In genomic region chr3:143972495-143973351, GRCh38 we compare ENCODE assay signal across 1 cellular context.
TF ChIP-seq lines count a peak whose summit lies in the region.

No MANE protein-coding gene starts in this region.

TF ChIP-seq in HepG2, 621 proteins besides CTCF, POLR2A, EP300 and RAD21 (continued from another document and continues in another):
- no peak for TF ChIP-seq E2F5 (CRISPR knock-in tag; conservative IDR thresholded peaks at IDR 0.05)
- TF ChIP-seq, protein P1, sequence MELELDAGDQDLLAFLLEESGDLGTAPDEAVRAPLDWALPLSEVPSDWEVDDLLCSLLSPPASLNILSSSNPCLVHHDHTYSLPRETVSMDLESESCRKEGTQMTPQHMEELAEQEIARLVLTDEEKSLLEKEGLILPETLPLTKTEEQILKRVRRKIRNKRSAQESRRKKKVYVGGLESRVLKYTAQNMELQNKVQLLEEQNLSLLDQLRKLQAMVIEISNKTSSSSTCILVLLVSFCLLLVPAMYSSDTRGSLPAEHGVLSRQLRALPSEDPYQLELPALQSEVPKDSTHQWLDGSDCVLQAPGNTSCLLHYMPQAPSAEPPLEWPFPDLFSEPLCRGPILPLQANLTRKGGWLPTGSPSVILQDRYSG (CRISPR knock-in tag; IDR thresholded peaks at IDR 0.05), result no peak
- peak; percentile 37; the same call in 1 of the 2 replicates for TF ChIP-seq NFKB2 (CRISPR knock-in tag; IDR thresholded peaks at IDR 0.05; ENCODE audit: borderline replicate concordance)
- TF ChIP-seq HDAC1 (CRISPR knock-in tag; IDR thresholded peaks at IDR 0.05), result no peak; the same call in 1 of the 2 replicates
- TF ChIP-seq SNAPC2 (CRISPR knock-in tag; IDR thresholded peaks at IDR 0.05), result no peak
- TF ChIP-seq ZNF136 (CRISPR knock-in tag; IDR thresholded peaks at IDR 0.05; ENCODE audit: low read depth), result no peak
- TF ChIP-seq FOXA1 (IDR thresholded peaks at IDR 0.05), result no peak
- no peak for TF ChIP-seq FOXA1 (CRISPR knock-in tag; IDR thresholded peaks at IDR 0.05)
- peak; percentile 69; the same call in 1 of the 2 replicates for TF ChIP-seq ZNF607 (CRISPR knock-in tag; IDR thresholded peaks at IDR 0.05; ENCODE audit: borderline replicate concordance)
- TF ChIP-seq ZXDC (CRISPR knock-in tag; IDR thresholded peaks at IDR 0.05), result no peak
- TF ChIP-seq, protein P2, sequence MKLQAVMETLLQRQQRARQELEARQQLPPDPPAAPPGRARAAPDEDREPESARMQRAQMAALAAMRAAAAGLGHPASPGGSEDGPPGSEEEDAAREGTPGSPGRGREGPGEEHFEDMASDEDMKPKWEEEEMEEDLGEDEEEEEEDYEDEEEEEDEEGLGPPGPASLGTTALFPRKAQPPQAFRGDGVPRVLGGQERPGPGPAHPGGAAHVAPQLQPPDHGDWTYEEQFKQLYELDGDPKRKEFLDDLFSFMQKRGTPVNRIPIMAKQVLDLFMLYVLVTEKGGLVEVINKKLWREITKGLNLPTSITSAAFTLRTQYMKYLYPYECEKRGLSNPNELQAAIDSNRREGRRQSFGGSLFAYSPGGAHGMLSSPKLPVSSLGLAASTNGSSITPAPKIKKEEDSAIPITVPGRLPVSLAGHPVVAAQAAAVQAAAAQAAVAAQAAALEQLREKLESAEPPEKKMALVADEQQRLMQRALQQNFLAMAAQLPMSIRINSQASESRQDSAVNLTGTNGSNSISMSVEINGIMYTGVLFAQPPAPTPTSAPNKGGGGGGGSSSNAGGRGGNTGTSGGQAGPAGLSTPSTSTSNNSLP (IDR thresholded peaks at IDR 0.05; ENCODE audit: low read depth, low read length), result no peak
- TF ChIP-seq, protein P3, sequence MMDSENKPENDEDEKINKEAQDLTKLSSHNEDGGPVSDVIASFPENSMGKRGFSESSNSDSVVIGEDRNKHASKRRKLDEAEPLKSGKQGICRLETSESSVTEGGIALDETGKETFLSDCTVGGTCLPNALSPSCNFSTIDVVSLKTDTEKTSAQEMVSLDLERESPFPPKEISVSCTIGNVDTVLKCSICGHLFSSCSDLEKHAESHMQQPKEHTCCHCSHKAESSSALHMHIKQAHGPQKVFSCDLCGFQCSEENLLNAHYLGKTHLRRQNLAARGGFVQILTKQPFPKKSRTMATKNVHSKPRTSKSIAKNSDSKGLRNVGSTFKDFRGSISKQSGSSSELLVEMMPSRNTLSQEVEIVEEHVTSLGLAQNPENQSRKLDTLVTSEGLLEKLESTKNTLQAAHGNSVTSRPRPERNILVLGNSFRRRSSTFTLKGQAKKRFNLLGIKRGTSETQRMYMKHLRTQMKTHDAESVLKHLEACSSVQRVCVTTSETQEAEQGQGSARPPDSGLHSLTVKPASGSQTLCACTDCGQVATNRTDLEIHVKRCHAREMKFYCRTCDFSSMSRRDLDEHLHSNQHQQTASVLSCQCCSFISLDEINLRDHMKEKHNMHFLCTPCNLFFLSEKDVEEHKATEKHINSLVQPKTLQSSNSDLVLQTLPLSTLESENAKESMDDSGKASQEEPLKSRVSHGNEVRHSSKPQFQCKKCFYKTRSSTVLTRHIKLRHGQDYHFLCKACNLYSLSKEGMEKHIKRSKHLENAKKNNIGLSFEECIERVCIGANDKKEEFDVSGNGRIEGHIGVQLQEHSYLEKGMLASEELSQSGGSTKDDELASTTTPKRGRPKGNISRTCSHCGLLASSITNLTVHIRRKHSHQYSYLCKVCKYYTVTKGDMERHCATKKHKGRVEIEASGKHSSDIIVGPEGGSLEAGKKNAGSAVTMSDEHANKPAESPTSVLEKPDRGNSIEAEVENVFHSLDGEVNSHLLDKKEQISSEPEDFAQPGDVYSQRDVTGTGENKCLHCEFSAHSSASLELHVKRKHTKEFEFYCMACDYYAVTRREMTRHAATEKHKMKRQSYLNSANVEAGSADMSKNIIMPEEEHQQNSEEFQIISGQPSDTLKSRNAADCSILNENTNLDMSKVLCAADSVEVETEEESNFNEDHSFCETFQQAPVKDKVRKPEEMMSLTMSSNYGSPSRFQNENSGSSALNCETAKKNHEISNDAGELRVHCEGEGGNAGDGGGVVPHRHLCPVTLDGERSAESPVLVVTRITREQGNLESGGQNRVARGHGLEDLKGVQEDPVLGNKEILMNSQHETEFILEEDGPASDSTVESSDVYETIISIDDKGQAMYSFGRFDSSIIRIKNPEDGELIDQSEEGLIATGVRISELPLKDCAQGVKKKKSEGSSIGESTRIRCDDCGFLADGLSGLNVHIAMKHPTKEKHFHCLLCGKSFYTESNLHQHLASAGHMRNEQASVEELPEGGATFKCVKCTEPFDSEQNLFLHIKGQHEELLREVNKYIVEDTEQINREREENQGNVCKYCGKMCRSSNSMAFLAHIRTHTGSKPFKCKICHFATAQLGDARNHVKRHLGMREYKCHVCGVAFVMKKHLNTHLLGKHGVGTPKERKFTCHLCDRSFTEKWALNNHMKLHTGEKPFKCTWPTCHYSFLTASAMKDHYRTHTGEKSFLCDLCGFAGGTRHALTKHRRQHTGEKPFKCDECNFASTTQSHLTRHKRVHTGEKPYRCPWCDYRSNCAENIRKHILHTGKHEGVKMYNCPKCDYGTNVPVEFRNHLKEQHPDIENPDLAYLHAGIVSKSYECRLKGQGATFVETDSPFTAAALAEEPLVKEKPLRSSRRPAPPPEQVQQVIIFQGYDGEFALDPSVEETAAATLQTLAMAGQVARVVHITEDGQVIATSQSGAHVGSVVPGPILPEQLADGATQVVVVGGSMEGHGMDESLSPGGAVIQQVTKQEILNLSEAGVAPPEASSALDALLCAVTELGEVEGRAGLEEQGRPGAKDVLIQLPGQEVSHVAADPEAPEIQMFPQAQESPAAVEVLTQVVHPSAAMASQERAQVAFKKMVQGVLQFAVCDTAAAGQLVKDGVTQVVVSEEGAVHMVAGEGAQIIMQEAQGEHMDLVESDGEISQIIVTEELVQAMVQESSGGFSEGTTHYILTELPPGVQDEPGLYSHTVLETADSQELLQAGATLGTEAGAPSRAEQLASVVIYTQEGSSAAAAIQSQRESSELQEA (CRISPR knock-in tag; IDR thresholded peaks at IDR 0.05; ENCODE audit: not compliant biosample characterization), result peak; percentile 8
- TF ChIP-seq GATAD1 (CRISPR knock-in tag; IDR thresholded peaks at IDR 0.05), result no peak
- TF ChIP-seq ATF4 (CRISPR knock-in tag; IDR thresholded peaks at IDR 0.05), result no peak
- no peak for TF ChIP-seq CHCHD3 (CRISPR knock-in tag; IDR thresholded peaks at IDR 0.05)
- TF ChIP-seq RFX1 (IDR thresholded peaks at IDR 0.05), result no peak
- TF ChIP-seq, protein P4, sequence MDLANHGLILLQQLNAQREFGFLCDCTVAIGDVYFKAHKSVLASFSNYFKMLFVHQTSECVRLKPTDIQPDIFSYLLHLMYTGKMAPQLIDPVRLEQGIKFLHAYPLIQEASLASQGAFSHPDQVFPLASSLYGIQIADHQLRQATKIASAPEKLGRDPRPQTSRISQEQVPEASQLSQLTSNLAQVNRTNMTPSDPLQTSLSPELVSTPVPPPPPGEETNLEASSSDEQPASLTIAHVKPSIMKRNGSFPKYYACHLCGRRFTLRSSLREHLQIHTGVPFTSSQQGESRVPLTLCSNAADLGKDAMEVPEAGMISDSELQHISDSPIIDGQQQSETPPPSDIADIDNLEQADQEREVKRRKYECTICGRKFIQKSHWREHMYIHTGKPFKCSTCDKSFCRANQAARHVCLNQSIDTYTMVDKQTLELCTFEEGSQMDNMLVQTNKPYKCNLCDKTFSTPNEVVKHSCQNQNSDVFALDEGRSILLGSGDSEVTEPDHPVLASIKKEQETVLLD (CRISPR knock-in tag; IDR thresholded peaks at IDR 0.05; ENCODE audit: low read depth), result no peak
- no peak for TF ChIP-seq ZNF512 (CRISPR knock-in tag; IDR thresholded peaks at IDR 0.05)
- no peak; the same call in 1 of the 2 replicates for TF ChIP-seq HINFP (CRISPR knock-in tag; IDR thresholded peaks at IDR 0.05; ENCODE audit: low read depth)
- no peak for TF ChIP-seq ZNF850 (CRISPR knock-in tag; conservative IDR thresholded peaks at IDR 0.05)
- TF ChIP-seq, protein P5, sequence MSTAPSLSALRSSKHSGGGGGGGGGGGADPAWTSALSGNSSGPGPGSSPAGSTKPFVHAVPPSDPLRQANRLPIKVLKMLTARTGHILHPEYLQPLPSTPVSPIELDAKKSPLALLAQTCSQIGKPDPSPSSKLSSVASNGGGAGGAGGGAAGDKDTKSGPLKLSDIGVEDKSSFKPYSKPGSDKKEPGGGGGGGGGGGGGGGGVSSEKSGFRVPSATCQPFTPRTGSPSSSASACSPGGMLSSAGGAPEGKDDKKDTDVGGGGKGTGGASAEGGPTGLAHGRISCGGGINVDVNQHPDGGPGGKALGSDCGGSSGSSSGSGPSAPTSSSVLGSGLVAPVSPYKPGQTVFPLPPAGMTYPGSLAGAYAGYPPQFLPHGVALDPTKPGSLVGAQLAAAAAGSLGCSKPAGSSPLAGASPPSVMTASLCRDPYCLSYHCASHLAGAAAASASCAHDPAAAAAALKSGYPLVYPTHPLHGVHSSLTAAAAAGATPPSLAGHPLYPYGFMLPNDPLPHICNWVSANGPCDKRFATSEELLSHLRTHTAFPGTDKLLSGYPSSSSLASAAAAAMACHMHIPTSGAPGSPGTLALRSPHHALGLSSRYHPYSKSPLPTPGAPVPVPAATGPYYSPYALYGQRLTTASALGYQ (CRISPR knock-in tag; IDR thresholded peaks at IDR 0.05), result no peak
- peak; percentile 29; the same call in 1 of the 2 replicates for TF ChIP-seq MED1 (CRISPR knock-in tag; IDR thresholded peaks at IDR 0.05)
- no peak for TF ChIP-seq SMAD9 (CRISPR knock-in tag; IDR thresholded peaks at IDR 0.05)
- no peak for TF ChIP-seq CEBPB (IDR thresholded peaks at IDR 0.05; ENCODE audit: borderline replicate concordance, low read depth, low read length)
- no peak for TF ChIP-seq MLX (CRISPR knock-in tag; IDR thresholded peaks at IDR 0.05)
- no peak for TF ChIP-seq ZNF343 (CRISPR knock-in tag; IDR thresholded peaks at IDR 0.05)
- TF ChIP-seq ZNF510 (CRISPR knock-in tag; IDR thresholded peaks at IDR 0.05; ENCODE audit: low read depth), result no peak
- no peak for TF ChIP-seq DDIT3 (CRISPR knock-in tag; IDR thresholded peaks at IDR 0.05)
- no peak for TF ChIP-seq NR2F6 (IDR thresholded peaks at IDR 0.05)
- 0 out of 2 replicates have a peak, but pooled peaks have one; percentile 23 for TF ChIP-seq NR2F6 (CRISPR knock-in tag; IDR thresholded peaks at IDR 0.05)
- no peak for TF ChIP-seq ERF (CRISPR knock-in tag; IDR thresholded peaks at IDR 0.05)
- no peak for TF ChIP-seq SOX13 (IDR thresholded peaks at IDR 0.05)
- TF ChIP-seq SOX13 (CRISPR knock-in tag; conservative IDR thresholded peaks at IDR 0.05 in 1 of 2, IDR thresholded peaks at IDR 0.05 in 1 of 2), result no peak
- no peak for TF ChIP-seq NONO (IDR thresholded peaks at IDR 0.05)
- TF ChIP-seq NONO (CRISPR knock-in tag; conservative IDR thresholded peaks at IDR 0.05), result 0 out of 2 replicates have a peak, but pooled peaks have one; percentile 32
